ENCODE assay signal across 21 cellular contexts in the genomic region with DNA sequence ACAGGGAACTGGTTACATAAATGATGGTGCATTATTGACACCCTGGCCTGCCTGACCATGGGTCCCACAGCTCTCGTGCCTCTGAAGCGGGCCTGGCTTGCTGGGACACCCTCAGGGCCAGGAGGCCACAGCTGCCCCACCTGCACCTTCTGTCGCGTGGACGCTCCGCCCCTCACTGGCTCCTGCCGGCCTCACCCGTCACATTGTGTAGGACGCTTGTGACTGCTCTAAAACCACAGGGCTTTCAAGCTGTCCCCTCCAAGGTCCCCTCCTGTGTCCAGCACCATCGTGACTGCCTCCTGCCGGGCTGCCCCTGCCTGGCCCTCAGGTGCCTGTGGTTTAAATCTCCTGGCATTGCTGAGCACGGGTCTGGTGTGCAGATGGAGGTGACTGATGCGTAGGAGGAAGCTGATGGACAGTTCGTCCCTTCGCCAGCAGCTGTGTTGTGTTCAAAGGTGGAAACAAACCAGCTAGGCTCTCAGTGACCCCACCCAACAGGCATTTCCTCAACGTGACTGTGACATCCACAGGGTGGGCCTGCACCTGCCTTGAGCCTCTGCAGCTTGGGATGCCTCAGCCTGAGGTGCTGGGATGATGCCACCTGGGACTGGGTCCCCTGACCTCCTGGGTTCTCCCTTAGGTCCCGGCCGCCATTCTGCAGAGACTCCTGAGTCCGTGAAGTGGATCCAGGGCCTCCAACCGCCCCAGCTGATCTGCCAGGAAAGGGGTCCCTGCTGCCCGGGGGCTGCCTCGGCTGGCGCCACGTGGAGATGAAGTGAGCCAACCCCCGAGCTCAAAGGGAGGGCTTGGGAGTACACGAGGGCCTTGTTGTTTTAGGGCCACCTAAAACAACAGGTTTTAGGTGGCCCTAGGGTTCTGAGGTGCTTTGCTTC.
"Had no signal": no experiment of that assay in that cellular context is flagged by ENCODE, and none has a peak within 500 bp of the region (broad histone marks: within the 10 kb centered on the region; RNA-seq: fewer than 3 reads in every experiment).

No MANE protein-coding gene starts in this region.

- H3K27me3 Mint-ChIP-seq: activated B cell treated with CpG ODN at 0.5 μM for 24 hours; activated CD4-positive, alpha-beta T cell treated with anti-CD3 and anti-CD28 coated beads for 36 hours; activated naive CD8-positive, alpha-beta T cell; dendritic cell treated with granulocyte-macrophage colony-stimulating factor and Interleukin-4, amounts not matched to agents 40 ng/mL and 50 ng/mL, for 4 days had no signal

- H3K27me3 ChIP-seq: adrenal gland, gastrocnemius medialis, vagina had no signal

- DNase-seq: activated B cell treated with CpG ODN at 0.5 μM for 24 hours; activated CD4-positive, alpha-beta memory T cell treated with anti-CD3 and anti-CD28 coated beads, Interleukin-2, amount 10 ng/mL, durations not matched to agents 7 days and 5 days; activated CD4-positive, alpha-beta T cell treated with anti-CD3 and anti-CD28 coated beads for 36 hours; effector memory CD8-positive, alpha-beta T cell; gastrocnemius medialis; hippocampal formation; lower lobe of right lung; naive thymus-derived CD4-positive, alpha-beta T cell; stimulated activated CD4-positive, alpha-beta T cell treated with anti-CD3 and anti-CD28 coated beads, Interleukin-2, amount 100 ng/mL, for 48 hours; stimulated activated naive CD4-positive, alpha-beta T cell; T1000; tibial artery had no signal

- H3K36me3 Mint-ChIP-seq: activated naive CD8-positive, alpha-beta T cell; naive thymus-derived CD4-positive, alpha-beta T cell had no signal

- H3K4me1 ChIP-seq: adrenal gland, esophagus muscularis mucosa, gastrocnemius medialis, lower lobe of right lung, prostate gland, tibial artery, vagina had no signal

- H3K4me3 Mint-ChIP-seq: activated B cell treated with CpG ODN at 0.5 μM for 24 hours; activated CD4-positive, alpha-beta memory T cell treated with anti-CD3 and anti-CD28 coated beads, Interleukin-2, amount 10 ng/mL, durations not matched to agents 7 days and 5 days; activated CD4-positive, alpha-beta T cell treated with anti-CD3 and anti-CD28 coated beads for 36 hours; activated naive CD8-positive, alpha-beta T cell; activated T-helper 17 cell treated with anti-CD3 and anti-CD28 coated beads, Interleukin-2, amount 50 U/mL, for 72 hours; dendritic cell treated with granulocyte-macrophage colony-stimulating factor and Interleukin-4, amounts not matched to agents 40 ng/mL and 50 ng/mL, for 4 days; effector memory CD8-positive, alpha-beta T cell; naive thymus-derived CD4-positive, alpha-beta T cell; neural crest cell; T-helper 1 cell treated with Interleukin-12 subunit alpha and Interleukin-12 subunit beta and Interleukin-4 antibody, amounts not matched to agents 30 μg/mL and 1 μg/mL, for 36 hours had no signal

- H3K27ac ChIP-seq: adrenal gland, esophagus muscularis mucosa, gastrocnemius medialis, lower lobe of right lung, prostate gland, tibial artery, vagina had no signal

- H3K9me3 ChIP-seq: adrenal gland, esophagus muscularis mucosa, gastrocnemius medialis, lower lobe of right lung, prostate gland, tibial artery, vagina had no signal

- H3K9me3 Mint-ChIP-seq: activated B cell treated with CpG ODN at 0.5 μM for 24 hours; activated CD4-positive, alpha-beta memory T cell treated with anti-CD3 and anti-CD28 coated beads, Interleukin-2, amount 10 ng/mL, durations not matched to agents 7 days and 5 days; activated T-helper 17 cell treated with anti-CD3 and anti-CD28 coated beads, Interleukin-2, amount 50 U/mL, for 72 hours; dendritic cell treated with granulocyte-macrophage colony-stimulating factor and Interleukin-4, amounts not matched to agents 40 ng/mL and 50 ng/mL, for 4 days; naive thymus-derived CD4-positive, alpha-beta T cell; neural crest cell; T-helper 1 cell treated with Interleukin-12 subunit alpha and Interleukin-12 subunit beta and Interleukin-4 antibody, amounts not matched to agents 30 μg/mL and 1 μg/mL, for 36 hours had no signal

- H3K27ac Mint-ChIP-seq: activated B cell treated with CpG ODN at 0.5 μM for 24 hours; activated CD4-positive, alpha-beta memory T cell treated with anti-CD3 and anti-CD28 coated beads, Interleukin-2, amount 10 ng/mL, durations not matched to agents 7 days and 5 days; activated CD4-positive, alpha-beta T cell treated with anti-CD3 and anti-CD28 coated beads for 36 hours; activated naive CD8-positive, alpha-beta T cell; activated T-helper 17 cell treated with anti-CD3 and anti-CD28 coated beads, Interleukin-2, amount 50 U/mL, for 72 hours; dendritic cell treated with granulocyte-macrophage colony-stimulating factor and Interleukin-4, amounts not matched to agents 40 ng/mL and 50 ng/mL, for 4 days; effector memory CD8-positive, alpha-beta T cell; T-helper 1 cell treated with Interleukin-12 subunit alpha and Interleukin-12 subunit beta and Interleukin-4 antibody, amounts not matched to agents 30 μg/mL and 1 μg/mL, for 36 hours had no signal

- H3K4me1 Mint-ChIP-seq: activated B cell treated with CpG ODN at 0.5 μM for 24 hours; activated CD4-positive, alpha-beta T cell treated with anti-CD3 and anti-CD28 coated beads for 36 hours; naive thymus-derived CD4-positive, alpha-beta T cell had no signal

- H3K4me3 ChIP-seq: adrenal gland, esophagus muscularis mucosa, gastrocnemius medialis, lower lobe of right lung, prostate gland, tibial artery, vagina had no signal

- H3K36me3 ChIP-seq: adrenal gland, esophagus muscularis mucosa, gastrocnemius medialis, lower lobe of right lung, prostate gland, tibial artery, vagina had no signal
